Comparison of ENCODE assay signal across 8 cellular contexts in the genomic region with DNA sequence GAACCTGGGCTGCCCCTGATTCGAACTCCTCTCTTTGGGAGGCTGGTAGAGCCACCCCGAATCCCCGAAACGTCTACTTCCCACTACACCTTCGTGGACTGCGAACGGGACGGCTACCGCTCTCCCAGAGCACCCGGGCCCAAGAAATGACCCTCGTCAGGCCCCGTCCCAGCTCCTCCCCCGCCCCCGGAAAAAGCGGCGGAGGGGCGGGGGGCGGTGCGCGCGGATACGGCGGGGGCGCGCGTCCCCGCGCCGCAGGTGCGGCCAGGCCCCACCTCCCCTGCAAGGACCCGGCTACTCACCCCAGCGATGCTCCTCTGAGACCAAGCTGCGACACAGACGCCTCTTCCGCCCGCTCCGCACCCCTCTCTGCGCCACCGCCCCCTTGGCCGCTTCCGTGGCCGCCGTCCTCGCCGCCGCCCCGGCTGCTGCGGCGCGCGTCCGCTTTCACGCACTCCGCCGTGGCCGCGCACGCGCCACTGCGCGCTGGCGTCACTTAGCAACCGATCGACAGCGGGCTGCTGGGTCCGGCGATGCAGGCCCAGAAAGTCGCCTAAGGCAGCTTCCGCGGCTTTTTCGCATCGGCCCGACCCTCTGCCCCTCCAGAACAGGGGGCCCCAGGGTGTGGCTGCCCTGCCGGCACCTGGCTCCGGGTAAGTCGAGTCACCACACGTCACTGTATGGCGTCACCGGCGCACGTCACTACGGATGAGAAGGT. TPM values are rescaled to one million over a fixed set of nuclear protein-coding genes. Genes with fewer than 3 reads are reported as not detected.
DNase-seq lines count a peak whose midpoint lies in the region; ATAC-seq and TF ChIP-seq lines count a peak whose summit lies in the region.

A gene (minus strand): TSS at position 432 of the 718 bp plus-strand sequence.

- peak within 1 kb of the TSS; percentile 92 for H3K4me3 ChIP-seq in AG04449 (ENCODE audit: low read depth, low read length)

- H3K4me3 Mint-ChIP-seq in chondrocyte (ENCODE audit: unreplicated experiment): peak within 1 kb of the TSS; percentile 89

- ATAC-seq in GM18858 (IDR thresholded peaks at IDR 0.05; ENCODE audit: unreplicated experiment) (peak; percentile 63), HG03066 (IDR thresholded peaks at IDR 0.05; ENCODE audit: low read depth, unreplicated experiment) (peak; percentile 69)

- H3K27me3 Mint-ChIP-seq in chondrocyte (ENCODE audit: low read depth): no peaks in the 10 kb centered on the region

- H3K4me1 Mint-ChIP-seq in chondrocyte (ENCODE audit: low read depth): peaks cover 18% of the 10 kb centered on the region

- CTCF ChIA-PET in AG04449 (lab: Yijun Ruan, JAX): no interaction called here

- no peaks in the 10 kb centered on the region for H3K36me3 Mint-ChIP-seq in chondrocyte (ENCODE audit: low read depth)

- peak within 1 kb of the TSS; percentile 88 for H3K27ac Mint-ChIP-seq in chondrocyte (ENCODE audit: unreplicated experiment)

- no peak for DNase-seq in AG04449 (ENCODE audit: low read depth, low spot score)
- peak; percentile 76 for DNase-seq in NCI-H226
- peak; percentile 76 for DNase-seq in activated CD4-positive, alpha-beta T cell treated with anti-CD3 and anti-CD28 coated beads for 1 hour
- peak; percentile 89 for DNase-seq in chondrocyte (ENCODE audit: low spot score)
- peak; percentile 83 for DNase-seq in kidney tubule cell (ENCODE audit: low spot score)
- DNase-seq in stimulated activated CD4-positive, alpha-beta T cell treated with anti-CD3 and anti-CD28 coated beads, Interleukin-1b, Interleukin-23, amount 100 ng/mL, for 24 hours (ENCODE audit: low read depth in 4 of 4, low spot score in 1 of 4): peak; percentile 51 to 70 (median 62)

- no peaks in the 10 kb centered on the region for H3K9me3 Mint-ChIP-seq in chondrocyte (ENCODE audit: low read depth)

- POLR2A ChIA-PET in AG04449 (lab: Yijun Ruan, JAX): interaction anchor here (0.6 to 0.7 kb wide), 2 partner anchors 864 to 1057 kb away, joined by 3 read pairs; no protein-coding TSS in a partner anchor

- TF ChIP-seq CTCF in AG04449 (IDR thresholded peaks at IDR 0.05; ENCODE audit: insufficient read depth, low read length, missing control alignments) (no peak), chondrocyte (IDR thresholded peaks at IDR 0.05) (peak; percentile 13)

RNA-seq across cellular contexts. Expression of the gene that starts here (rescaled TPM):
- 14.0 to 15.3 TPM (median 14.8 TPM) in 3 replicates for total RNA-seq in chondrocyte
